Comparison of ENCODE assay signal across 10 cellular contexts in genomic region chr22:49824936-49825335, GRCh38. TPM values are rescaled to one million over a fixed set of nuclear protein-coding genes. Genes with fewer than 3 reads are reported as not detected.
DNase-seq lines count a peak whose midpoint lies in the region; ATAC-seq and TF ChIP-seq lines count a peak whose summit lies in the region.
"Had no signal": no experiment of that assay in that cellular context is flagged by ENCODE, and none has a peak within 500 bp of the region (broad histone marks: within the 10 kb centered on the region; RNA-seq: fewer than 3 reads in every experiment).

No MANE protein-coding gene starts in this region.

- peaks cover 16 to 26% of the 10 kb centered on the region in 2 donors for H3K36me3 Mint-ChIP-seq in activated T-cell treated with anti-CD3 and anti-CD28 coated beads, Interleukin-2, amount 50 U/mL, for 72 hours (ENCODE audit: insufficient read depth in 2 of 2)
- H3K36me3 Mint-ChIP-seq in activated CD8-positive, alpha-beta T cell treated with anti-CD3 and anti-CD28 coated beads for 36 hours (ENCODE audit: low read depth), result peaks cover 45% of the 10 kb centered on the region
- peaks cover 47% of the 10 kb centered on the region for H3K36me3 Mint-ChIP-seq in stimulated activated memory B cell treated with anti-CD40 and anti-IgM and Interleukin-4, amounts not matched to agents 10 μg/mL and 1 μg/mL and 100 μg/mL, for 72 hours

- peak overlapping the region; percentile 78 for H3K4me3 ChIP-seq in fibroblast of villous mesenchyme (ENCODE audit: low read depth, low read length)

- no peaks in the 10 kb centered on the region for H3K27me3 Mint-ChIP-seq in activated T-cell treated with anti-CD3 and anti-CD28 coated beads, Interleukin-2, amount 50 U/mL, for 72 hours (ENCODE audit: low read depth)
- no peaks in the 10 kb centered on the region for H3K27me3 Mint-ChIP-seq in activated CD8-positive, alpha-beta T cell treated with anti-CD3 and anti-CD28 coated beads for 36 hours
- H3K27me3 Mint-ChIP-seq in stimulated activated memory B cell treated with anti-CD40 and anti-IgM and Interleukin-4, amounts not matched to agents 10 μg/mL and 1 μg/mL and 100 μg/mL, for 72 hours, result no peaks in the 10 kb centered on the region

- no peak for ATAC-seq in activated T-cell treated with anti-CD3 and anti-CD28 coated beads, Interleukin-2, amount 50 U/mL, for 72 hours (replicated peaks in 1 of 2)
- no peak for ATAC-seq in activated CD8-positive, alpha-beta T cell treated with anti-CD3 and anti-CD28 coated beads for 36 hours
- ATAC-seq in stimulated activated memory B cell treated with anti-CD40 and anti-IgM and Interleukin-4, amounts not matched to agents 10 μg/mL and 1 μg/mL and 100 μg/mL, for 72 hours, result no peak
- no peak for ATAC-seq in GM21619 (IDR thresholded peaks at IDR 0.05; ENCODE audit: unreplicated experiment)

- POLR2A ChIA-PET in activated CD8-positive, alpha-beta T cell treated with anti-CD3 and anti-CD28 coated beads for 36 hours (lab: Charles Lee), result interaction anchor here (1.7 kb wide), 1 partner anchor 15 kb away, joined by 5 read pairs; no protein-coding TSS in a partner anchor

- peak overlapping the region; percentile 95 to 96 for H3K4me3 Mint-ChIP-seq in activated T-cell treated with anti-CD3 and anti-CD28 coated beads, Interleukin-2, amount 50 U/mL, for 72 hours
- H3K4me3 Mint-ChIP-seq in activated CD8-positive, alpha-beta T cell treated with anti-CD3 and anti-CD28 coated beads for 36 hours, result peak overlapping the region; percentile 33
- H3K4me3 Mint-ChIP-seq in stimulated activated memory B cell treated with anti-CD40 and anti-IgM and Interleukin-4, amounts not matched to agents 10 μg/mL and 1 μg/mL and 100 μg/mL, for 72 hours, result peak overlapping the region; percentile 86

- intact Hi-C loops in activated CD8-positive, alpha-beta T cell treated with anti-CD3 and anti-CD28 coated beads for 36 hours (cut with micrococcal nuclease), result no loop called here

- TF ChIP-seq CTCF in activated CD8-positive, alpha-beta T cell treated with anti-CD3 and anti-CD28 coated beads for 36 hours (IDR thresholded peaks at IDR 0.05), result no peak
- TF ChIP-seq CTCF in fibroblast of villous mesenchyme (IDR thresholded peaks at IDR 0.05; ENCODE audit: insufficient read depth, low read depth, low read length), result no peak

- H3K9me3 Mint-ChIP-seq in activated T-cell treated with anti-CD3 and anti-CD28 coated beads, Interleukin-2, amount 50 U/mL, for 72 hours, result peaks cover 0 to 1% of the 10 kb centered on the region in 2 donors
- H3K9me3 Mint-ChIP-seq in activated CD8-positive, alpha-beta T cell treated with anti-CD3 and anti-CD28 coated beads for 36 hours, result peaks cover 2% of the 10 kb centered on the region
- no peaks in the 10 kb centered on the region for H3K9me3 Mint-ChIP-seq in stimulated activated memory B cell treated with anti-CD40 and anti-IgM and Interleukin-4, amounts not matched to agents 10 μg/mL and 1 μg/mL and 100 μg/mL, for 72 hours

- CTCF ChIA-PET in activated CD8-positive, alpha-beta T cell treated with anti-CD3 and anti-CD28 coated beads for 36 hours (lab: Charles Lee), result no interaction called here

- peak overlapping the region; percentile 33 for H3K27ac Mint-ChIP-seq in activated T-cell treated with anti-CD3 and anti-CD28 coated beads, Interleukin-2, amount 50 U/mL, for 72 hours
- H3K27ac Mint-ChIP-seq in activated CD8-positive, alpha-beta T cell treated with anti-CD3 and anti-CD28 coated beads for 36 hours, result peak overlapping the region; percentile 95
- no peak overlapping the region for H3K27ac Mint-ChIP-seq in stimulated activated memory B cell treated with anti-CD40 and anti-IgM and Interleukin-4, amounts not matched to agents 10 μg/mL and 1 μg/mL and 100 μg/mL, for 72 hours

- DNase-seq in activated T-cell treated with anti-CD3 and anti-CD28 coated beads, Interleukin-2, amount 50 U/mL, for 72 hours, result no peak
- DNase-seq in activated T-cell treated with anti-CD3 and anti-CD28 coated beads for 4 hours (no peak), fibroblast of villous mesenchyme (ENCODE audit: low read depth) (no peak), DMS79 treated with DMSO at 0.1 percent for 48 hours (lab: John Stamatoyannopoulos, UW) (no peak)
- DNase-seq in activated CD8-positive, alpha-beta T cell treated with anti-CD3 and anti-CD28 coated beads for 36 hours, result no peak
- DNase-seq in stimulated activated CD4-positive, alpha-beta T cell treated with anti-CD3 and anti-CD28 coated beads, Interleukin-2, amount 100 ng/mL, for 48 hours, result no peak
- DNase-seq: activated CD8-positive, alpha-beta memory T cell treated with anti-CD3 and anti-CD28 coated beads for 24 hours; dorsolateral prefrontal cortex had no signal

- peaks cover 55% of the 10 kb centered on the region for H3K4me1 Mint-ChIP-seq in activated T-cell treated with anti-CD3 and anti-CD28 coated beads, Interleukin-2, amount 50 U/mL, for 72 hours (ENCODE audit: low read depth)
- peaks cover 60% of the 10 kb centered on the region for H3K4me1 Mint-ChIP-seq in activated CD8-positive, alpha-beta T cell treated with anti-CD3 and anti-CD28 coated beads for 36 hours (ENCODE audit: low read depth)
- H3K4me1 Mint-ChIP-seq in stimulated activated memory B cell treated with anti-CD40 and anti-IgM and Interleukin-4, amounts not matched to agents 10 μg/mL and 1 μg/mL and 100 μg/mL, for 72 hours, result peaks cover 68% of the 10 kb centered on the region

RNA-seq across cellular contexts. Expression of gene BRD1, which starts 2.7 kb away (rescaled TPM):
- 10 to 100 TPM; 42.3 to 43.4 TPM for total RNA-seq in activated T-cell treated with anti-CD3 and anti-CD28 coated beads, Interleukin-2, amount 50 U/mL, for 72 hours
- 10 to 100 TPM; 24.5 to 29.0 TPM for total RNA-seq in activated CD8-positive, alpha-beta T cell treated with anti-CD3 and anti-CD28 coated beads for 36 hours
- 29.3 and 29.8 TPM in 2 replicates for total RNA-seq in fibroblast of villous mesenchyme

RNA-seq across cellular contexts. Expression of gene ZBED4, which starts 28.7 kb away (rescaled TPM):
- total RNA-seq in activated T-cell treated with anti-CD3 and anti-CD28 coated beads, Interleukin-2, amount 50 U/mL, for 72 hours, result 10 to 100 TPM; 22.3 to 23.6 TPM
- 10 to 100 TPM; 19.7 to 20.1 TPM for total RNA-seq in activated CD8-positive, alpha-beta T cell treated with anti-CD3 and anti-CD28 coated beads for 36 hours
- 10.6 and 13.4 TPM in 2 replicates for total RNA-seq in fibroblast of villous mesenchyme

Comparison
In these comparisons a context has a peak if more than half of its experiments do, and no peak if none do; other contexts are left out.
1. H3K4me3 Mint-ChIP-seq: peak in every context shown above with its lines; median percentile 96 in activated T-cell treated with anti-CD3 and anti-CD28 coated beads, Interleukin-2, amount 50 U/mL, for 72 hours; 86 in stimulated activated memory B cell treated with anti-CD40 and anti-IgM and Interleukin-4, amounts not matched to agents 10 μg/mL and 1 μg/mL and 100 μg/mL, for 72 hours; 33 in activated CD8-positive, alpha-beta T cell treated with anti-CD3 and anti-CD28 coated beads for 36 hours.